In the genomic region with DNA sequence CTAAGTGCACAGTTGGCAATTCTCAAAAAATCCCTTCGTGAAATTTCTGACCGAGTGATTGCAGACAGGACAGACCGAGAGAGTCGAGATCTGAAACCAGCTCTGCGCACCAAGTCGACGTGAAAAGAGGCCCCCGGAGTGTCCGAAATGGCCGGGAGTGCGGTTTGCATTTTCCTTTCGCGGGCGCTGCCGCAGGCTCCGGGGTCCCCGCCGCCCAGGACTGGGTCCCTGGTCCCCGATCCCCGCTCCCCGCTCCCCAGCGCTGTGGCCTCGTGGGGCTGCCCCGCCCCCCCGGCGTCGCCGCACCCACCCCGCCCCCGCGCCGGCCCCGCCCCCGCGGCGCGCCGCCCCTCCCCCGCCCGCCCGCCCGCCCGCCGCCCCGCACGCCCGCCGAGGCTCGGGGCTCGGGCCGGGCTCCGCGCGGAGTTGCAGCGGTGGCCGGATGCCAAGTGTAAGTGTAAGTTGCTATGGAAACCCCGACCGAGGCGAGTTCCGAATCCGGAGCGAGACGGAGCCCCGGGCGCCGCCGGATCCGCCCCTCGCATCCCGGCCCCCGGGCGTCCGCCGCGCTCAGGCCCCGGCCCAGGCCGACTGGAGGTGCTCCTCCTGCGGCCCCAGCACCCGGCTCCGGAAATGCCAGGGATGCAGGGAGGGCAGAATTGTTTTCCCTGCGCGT, we compare ENCODE assay signal across 9 cellular contexts. TPM values are rescaled to one million over a fixed set of nuclear protein-coding genes. Genes with fewer than 3 reads are reported as not detected.
DNase-seq lines count a peak whose midpoint lies in the region; ATAC-seq and FAIRE-seq lines count a peak whose summit lies in the region.
"Had no signal": no experiment of that assay in that cellular context is flagged by ENCODE, and none has a peak within 500 bp of the region (broad histone marks: within the 10 kb centered on the region; RNA-seq: fewer than 3 reads in every experiment).

No MANE protein-coding gene starts in this region.

- DNase-seq in DMS79 treated with DMSO at 0.1 percent for 48 hours (lab: John Stamatoyannopoulos, UW) (peak; percentile 15), DMS79 (lab: John Stamatoyannopoulos, UW) (no peak), NCI-H1105 (lab: John Stamatoyannopoulos, UW) (peak; percentile 45), iris pigment epithelial cell (ENCODE audit: low read depth) (peak; percentile 61), small intestine (peak; percentile 46)
- DNase-seq in activated CD4-positive, CD25-positive, alpha-beta regulatory T cell (lab: John Stamatoyannopoulos, UW): peak in 3 of 4 experiments; percentile 24 to 55 (median 39)
- DNase-seq in central memory CD8-positive, alpha-beta T cell (ENCODE audit: low spot score in 2 of 2): peak; percentile 62 to 68

- H3K36me3 Mint-ChIP-seq in central memory CD8-positive, alpha-beta T cell (ENCODE audit: insufficient read depth): peaks cover 36% of the 10 kb centered on the region

- peak overlapping the region in 1 of 2 donors; percentile 14 for H3K27ac ChIP-seq in small intestine (ENCODE audit: low read depth in 1 of 2, low read length in 1 of 2)
- H3K27ac ChIP-seq: 22Rv1 had no signal

- H3K27me3 ChIP-seq in small intestine (ENCODE audit: control insufficient read depth in 2 of 2, insufficient read depth in 2 of 2, low read length in 2 of 2): no peaks in the 10 kb centered on the region

- WGBS in small intestine, 3 donors: 0 to 1% (median 1%) methylated on average over 32 to 82 of the region's 82 CpGs

- ATAC-seq in HG02571 (IDR thresholded peaks at IDR 0.05; ENCODE audit: unreplicated experiment): peak; percentile 46
- peak; percentile 59 for ATAC-seq in central memory CD8-positive, alpha-beta T cell (replicated peaks; ENCODE audit: extremely low read depth, poor library complexity, severe bottlenecking)

- H3K36me3 ChIP-seq in small intestine (ENCODE audit: control insufficient read depth in 2 of 2, insufficient read depth in 2 of 2, low read length in 2 of 2): no peaks in the 10 kb centered on the region

- H3K4me3 ChIP-seq in small intestine (ENCODE audit: low read depth in 1 of 2, low read length in 2 of 2): peak overlapping the region; percentile 64 to 78

- no peaks in the 10 kb centered on the region for H3K9me3 ChIP-seq in small intestine (ENCODE audit: control insufficient read depth, low read depth)

- no peaks in the 10 kb centered on the region for H3K27me3 Mint-ChIP-seq in central memory CD8-positive, alpha-beta T cell

- H3K4me1 Mint-ChIP-seq in central memory CD8-positive, alpha-beta T cell: peaks cover 29% of the 10 kb centered on the region

- H3K4me3 Mint-ChIP-seq in central memory CD8-positive, alpha-beta T cell: peak overlapping the region; percentile 77

- H3K4me1 ChIP-seq in small intestine (ENCODE audit: control insufficient read depth in 2 of 2, insufficient read depth in 1 of 2, low read depth in 1 of 2, low read length in 1 of 2): peaks cover 2% of the 10 kb centered on the region in 2 donors

- FAIRE-seq in small intestine (lab: Jason Lieb, UNC): no peak

- peak overlapping the region; percentile 69 for H3K27ac Mint-ChIP-seq in central memory CD8-positive, alpha-beta T cell (ENCODE audit: low read depth)

- H3K9me3 Mint-ChIP-seq in central memory CD8-positive, alpha-beta T cell: no peaks in the 10 kb centered on the region

RNA-seq across cellular contexts. Expression of gene BMI1, which starts 4.5 kb away (rescaled TPM):
- polyA plus RNA-seq in small intestine: 10 to 100 TPM; 10.3 to 22.0 (median 17.3) TPM

RNA-seq across cellular contexts. Expression of gene COMMD3, which starts 9.2 kb away (rescaled TPM):
- 10 to 100 TPM; 44.3 to 71.8 (median 70.3) TPM for polyA plus RNA-seq in small intestine

RNA-seq across cellular contexts. Expression of gene SPAG6, which starts 19.9 kb away (rescaled TPM):
- polyA plus RNA-seq in small intestine: under 1 TPM in 2 of 3 donors, not detected in 1; 0.04 to 0.27 TPM
